Comparison of ENCODE assay signal across 20 cellular contexts in genomic region chr19:48772503-48772953, GRCh38. TPM values are rescaled to one million over a fixed set of nuclear protein-coding genes. Genes with fewer than 3 reads are reported as not detected.
DNase-seq lines count a peak whose midpoint lies in the region; FAIRE-seq and TF ChIP-seq lines count a peak whose summit lies in the region.
"Had no signal": no experiment of that assay in that cellular context is flagged by ENCODE, and none has a peak within 500 bp of the region (broad histone marks: within the 10 kb centered on the region; RNA-seq: fewer than 3 reads in every experiment).

No MANE protein-coding gene starts in this region.

- no peaks in the 10 kb centered on the region for H3K36me3 ChIP-seq in endothelial cell of umbilical vein (ENCODE audit: control insufficient read depth in 2 of 2, extremely low read depth in 1 of 2, insufficient read depth in 2 of 2, low read length in 2 of 2)
- H3K36me3 ChIP-seq: cardiac muscle cell, tibial nerve had no signal

- no peaks in the 10 kb centered on the region for H3K9me3 ChIP-seq in endothelial cell of umbilical vein (replicated peaks; ENCODE audit: control insufficient read depth, insufficient read depth, low read length)
- H3K9me3 ChIP-seq: tibial nerve had no signal

- dilution Hi-C loops in endothelial cell of umbilical vein (cut with MboI; ENCODE audit: extremely low pct_ligation_motif_present, low sequenced_read_pairs), result no loop called here

- no peak for TF ChIP-seq POLR2A in endothelial cell of umbilical vein (IDR thresholded peaks at IDR 0.05; ENCODE audit: low read depth, low read length)

- POLR2A ChIA-PET in endothelial cell of umbilical vein (lab: Charles Lee), result no interaction called here

- no peak overlapping the region for H3K4me3 ChIP-seq in endothelial cell of umbilical vein (replicated peaks in 1 of 3; ENCODE audit: insufficient read depth in 1 of 3, low read depth in 1 of 3, low read length in 3 of 3)
- H3K4me3 ChIP-seq: cardiac muscle cell, tibial nerve had no signal

- no peak for FAIRE-seq in endothelial cell of umbilical vein (lab: Jason Lieb, UNC)
- FAIRE-seq: H54 had no signal

- H3K4me1 ChIP-seq in endothelial cell of umbilical vein (ENCODE audit: control insufficient read depth, extremely low read depth, insufficient read depth, low read length), result no peaks in the 10 kb centered on the region
- H3K4me1 ChIP-seq: tibial nerve had no signal

- no peak for TF ChIP-seq CTCF in C4-2B (conservative IDR thresholded peaks at IDR 0.05)
- no peak for TF ChIP-seq CTCF in endothelial cell of umbilical vein (IDR thresholded peaks at IDR 0.05; ENCODE audit: extremely low read depth in 1 of 2, insufficient read depth in 1 of 2, low read depth in 1 of 2, low read length in 2 of 2)

- CTCF ChIA-PET in endothelial cell of umbilical vein (lab: Charles Lee), result no interaction called here

- no peaks in the 10 kb centered on the region for H4K20me1 ChIP-seq in endothelial cell of umbilical vein (replicated peaks; ENCODE audit: control insufficient read depth, extremely low read depth, insufficient read depth, low read length)

- H2AFZ ChIP-seq in endothelial cell of umbilical vein (ENCODE audit: low read depth, low read length), result no peak overlapping the region

- intact Hi-C loops in endothelial cell of umbilical vein (cut with micrococcal nuclease), result no loop called here

- H3K27ac ChIP-seq in C4-2B, result peak overlapping the region; percentile 10; the same call in 1 of the 2 replicates
- no peak overlapping the region for H3K27ac ChIP-seq in endothelial cell of umbilical vein (ENCODE audit: insufficient read depth, low read depth, low read length)
- H3K27ac ChIP-seq: cardiac muscle cell, tibial nerve had no signal

- no peak overlapping the region for H3K9ac ChIP-seq in endothelial cell of umbilical vein (replicated peaks; ENCODE audit: extremely low read depth, insufficient read depth, low read length)

- H3K27me3 ChIP-seq in endothelial cell of umbilical vein (ENCODE audit: control insufficient read depth in 2 of 2, insufficient read depth in 2 of 2, low read length in 2 of 2), result no peaks in the 10 kb centered on the region
- H3K27me3 ChIP-seq: cardiac muscle cell, tibial nerve had no signal

- no TSS peak for BruUV-seq in endothelial cell of umbilical vein (replicated peaks; lab: Mats Ljungman, UMichigan)

- no peaks in the 10 kb centered on the region for H3K79me2 ChIP-seq in endothelial cell of umbilical vein (ENCODE audit: control insufficient read depth, insufficient read depth, low read length)

- no peaks in the 10 kb centered on the region for H3K9me1 ChIP-seq in endothelial cell of umbilical vein (replicated peaks; ENCODE audit: control insufficient read depth, extremely low read depth, insufficient read depth, low read length)

- DNase-seq in endothelial cell of umbilical vein (ENCODE audit: low read depth, low spot score), result peak; percentile 13
- DNase-seq in mucosa of gallbladder (ENCODE audit: low spot score), result peak; percentile 71
- DNase-seq in NCI-H345 treated with DMSO at 0.1 percent for 48 hours (lab: John Stamatoyannopoulos, UW; ENCODE audit: unreplicated experiment), result no peak
- DNase-seq in COLO829 (ENCODE audit: low spot score), result no peak
- DNase-seq in central memory CD4-positive, alpha-beta T cell, result no peak
- DNase-seq: activated naive CD4-positive, alpha-beta T cell treated with anti-CD3 and anti-CD28 coated beads, Interleukin-2, amount 50 U/mL, for 16 hours; DMS 273 treated with DMSO at 0.1 percent for 48 hours; hypothalamus; KG1; mesenchymal stem cell; NCI-H146; NCI-H748 treated with DMSO at 0.1 percent for 48 hours; nucleus accumbens; T-helper 1 cell had no signal

- no peak overlapping the region for H3K4me2 ChIP-seq in endothelial cell of umbilical vein (ENCODE audit: insufficient read depth, low read length)

TF ChIP-seq in endothelial cell of umbilical vein, 7 proteins besides CTCF, POLR2A, EP300 and RAD21:
- TF ChIP-seq JUN (IDR thresholded peaks at IDR 0.05; ENCODE audit: borderline replicate concordance, insufficient read depth, insufficient read length, low read depth) (no peak), GATA2 (IDR thresholded peaks at IDR 0.05; ENCODE audit: insufficient read depth, insufficient read length, low read depth, low read length) (no peak), MYC (IDR thresholded peaks at IDR 0.05; ENCODE audit: low read depth, low read length) (no peak), EZH2 (IDR thresholded peaks at IDR 0.05; ENCODE audit: borderline replicate concordance, low read depth, low read length, severe bottlenecking) (no peak), MAX (IDR thresholded peaks at IDR 0.05; ENCODE audit: insufficient read depth, insufficient read length) (no peak), POLR2AphosphoS5 (IDR thresholded peaks at IDR 0.05; ENCODE audit: insufficient read depth, low read depth, low read length) (no peak), FOS (IDR thresholded peaks at IDR 0.05; ENCODE audit: borderline replicate concordance, insufficient read depth, low read length) (no peak)

RNA-seq across cellular contexts. Expression of gene FGF21, which starts 17.2 kb away (rescaled TPM):
- total RNA-seq in endothelial cell of umbilical vein (not detected in 2 replicates), mucosa of gallbladder (not detected)
- polyA plus RNA-seq in endothelial cell of umbilical vein, result not detected in 2 replicates
- polyA plus RNA-seq in endothelial cell of umbilical vein (2011; cell fraction: cytosol; rRNA removed), result not detected in 2 replicates
- polyA plus RNA-seq in endothelial cell of umbilical vein (2011; cell fraction: nucleus; rRNA removed), result not detected in 2 replicates
- not detected in 2 replicates for polyA plus RNA-seq in endothelial cell of umbilical vein (2012)
- not detected in 2 replicates for polyA minus RNA-seq in endothelial cell of umbilical vein
- polyA minus RNA-seq in endothelial cell of umbilical vein (2011; cell fraction: cytosol; rRNA and poly(A)+ RNA removed), result 1.1 TPM
- polyA minus RNA-seq in endothelial cell of umbilical vein (2011; cell fraction: nucleus; rRNA and poly(A)+ RNA removed), result not detected in 2 replicates
- total RNA-seq: cardiac muscle cell, epithelial cell of proximal tubule, RPMI7951, tibial nerve had no signal
- polyA plus RNA-seq: cardiac muscle cell had no signal

RNA-seq across cellular contexts. Expression of gene FUT1, which starts 20.1 kb away (rescaled TPM):
- total RNA-seq in endothelial cell of umbilical vein, result 4.8 and 5.2 TPM in 2 replicates
- polyA plus RNA-seq in endothelial cell of umbilical vein, result 1.9 and 2.6 TPM in 2 replicates
- polyA plus RNA-seq in endothelial cell of umbilical vein (2011; cell fraction: cytosol; rRNA removed), result 1.3 and 1.7 TPM in 2 replicates
- 1.5 and 1.8 TPM in 2 replicates for polyA plus RNA-seq in endothelial cell of umbilical vein (2011; cell fraction: nucleus; rRNA removed)
- 1.3 and 1.5 TPM in 2 replicates for polyA plus RNA-seq in endothelial cell of umbilical vein (2012)
- 2.8 and 3.4 TPM in 2 replicates for polyA minus RNA-seq in endothelial cell of umbilical vein
- polyA minus RNA-seq in endothelial cell of umbilical vein (2011; cell fraction: cytosol; rRNA and poly(A)+ RNA removed), result 2.6 TPM
- polyA minus RNA-seq in endothelial cell of umbilical vein (2011; cell fraction: nucleus; rRNA and poly(A)+ RNA removed), result 1.0 and 1.3 TPM in 2 replicates
- 1.0 TPM for total RNA-seq in mucosa of gallbladder
- polyA plus RNA-seq: cardiac muscle cell had no signal

RNA-seq across cellular contexts. Expression of gene IZUMO1, which starts 25.8 kb away (rescaled TPM):
- total RNA-seq in endothelial cell of umbilical vein (1.2 TPM in 2 replicates), mucosa of gallbladder (0.20 TPM)
- 0.18 and 0.35 TPM in 2 replicates for polyA plus RNA-seq in endothelial cell of umbilical vein
- 0.13 TPM in 1 of 2 replicates, not detected in the other for polyA plus RNA-seq in endothelial cell of umbilical vein (2011; cell fraction: cytosol; rRNA removed)
- polyA plus RNA-seq in endothelial cell of umbilical vein (2011; cell fraction: nucleus; rRNA removed), result 1.8 and 2.2 TPM in 2 replicates
- 0.18 and 0.20 TPM in 2 replicates for polyA plus RNA-seq in endothelial cell of umbilical vein (2012)
- polyA minus RNA-seq in endothelial cell of umbilical vein, result not detected in 2 replicates
- polyA minus RNA-seq in endothelial cell of umbilical vein (2011; cell fraction: cytosol; rRNA and poly(A)+ RNA removed), result not detected
- 0.96 TPM in 1 of 2 replicates, not detected in the other for polyA minus RNA-seq in endothelial cell of umbilical vein (2011; cell fraction: nucleus; rRNA and poly(A)+ RNA removed)
- total RNA-seq: cardiac muscle cell, epithelial cell of proximal tubule had no signal
- polyA plus RNA-seq: cardiac muscle cell had no signal

RNA-seq across cellular contexts. Expression of gene RASIP1, which starts 32.1 kb away (rescaled TPM):
- 82.1 and 83.1 TPM in 2 replicates for total RNA-seq in endothelial cell of umbilical vein
- polyA plus RNA-seq in endothelial cell of umbilical vein, result 66.2 and 76.2 TPM in 2 replicates
- polyA plus RNA-seq in endothelial cell of umbilical vein (2011; cell fraction: cytosol; rRNA removed), result 37.2 and 37.3 TPM in 2 replicates
- 63.9 and 67.3 TPM in 2 replicates for polyA plus RNA-seq in endothelial cell of umbilical vein (2011; cell fraction: nucleus; rRNA removed)
- polyA plus RNA-seq in endothelial cell of umbilical vein (2012), result 59.3 and 64.5 TPM in 2 replicates
- polyA minus RNA-seq in endothelial cell of umbilical vein, result 41.5 and 50.4 TPM in 2 replicates
- polyA minus RNA-seq in endothelial cell of umbilical vein (2011; cell fraction: cytosol; rRNA and poly(A)+ RNA removed), result 49.6 TPM
- polyA minus RNA-seq in endothelial cell of umbilical vein (2011; cell fraction: nucleus; rRNA and poly(A)+ RNA removed), result 19.5 and 30.3 TPM in 2 replicates
- total RNA-seq in mucosa of gallbladder, result 13.1 TPM

RNA-seq across cellular contexts. Expression of gene BCAT2, which starts 38.3 kb away (rescaled TPM):
- total RNA-seq in endothelial cell of umbilical vein, result 53.9 and 62.5 TPM in 2 replicates
- 62.0 and 74.7 TPM in 2 replicates for polyA plus RNA-seq in endothelial cell of umbilical vein
- 43.5 and 53.8 TPM in 2 replicates for polyA plus RNA-seq in endothelial cell of umbilical vein (2011; cell fraction: cytosol; rRNA removed)
- 81.1 and 103 TPM in 2 replicates for polyA plus RNA-seq in endothelial cell of umbilical vein (2011; cell fraction: nucleus; rRNA removed)
- polyA plus RNA-seq in endothelial cell of umbilical vein (2012), result 50.2 and 59.0 TPM in 2 replicates
- 28.4 and 49.8 TPM in 2 replicates for polyA minus RNA-seq in endothelial cell of umbilical vein
- 41.7 TPM for polyA minus RNA-seq in endothelial cell of umbilical vein (2011; cell fraction: cytosol; rRNA and poly(A)+ RNA removed)
- polyA minus RNA-seq in endothelial cell of umbilical vein (2011; cell fraction: nucleus; rRNA and poly(A)+ RNA removed), result 27.3 and 44.2 TPM in 2 replicates
- 56.3 TPM for total RNA-seq in mucosa of gallbladder

Comparison
In these comparisons a context has a peak if more than half of its experiments do, and no peak if none do; other contexts are left out.
1. DNase-seq: peak in endothelial cell of umbilical vein (single experiment) and mucosa of gallbladder (single experiment); none in NCI-H345 treated with DMSO at 0.1 percent for 48 hours (single experiment), COLO829 (single experiment) and central memory CD4-positive, alpha-beta T cell (single experiment).